ENCODE assay signal across 8 cellular contexts in the genomic region with DNA sequence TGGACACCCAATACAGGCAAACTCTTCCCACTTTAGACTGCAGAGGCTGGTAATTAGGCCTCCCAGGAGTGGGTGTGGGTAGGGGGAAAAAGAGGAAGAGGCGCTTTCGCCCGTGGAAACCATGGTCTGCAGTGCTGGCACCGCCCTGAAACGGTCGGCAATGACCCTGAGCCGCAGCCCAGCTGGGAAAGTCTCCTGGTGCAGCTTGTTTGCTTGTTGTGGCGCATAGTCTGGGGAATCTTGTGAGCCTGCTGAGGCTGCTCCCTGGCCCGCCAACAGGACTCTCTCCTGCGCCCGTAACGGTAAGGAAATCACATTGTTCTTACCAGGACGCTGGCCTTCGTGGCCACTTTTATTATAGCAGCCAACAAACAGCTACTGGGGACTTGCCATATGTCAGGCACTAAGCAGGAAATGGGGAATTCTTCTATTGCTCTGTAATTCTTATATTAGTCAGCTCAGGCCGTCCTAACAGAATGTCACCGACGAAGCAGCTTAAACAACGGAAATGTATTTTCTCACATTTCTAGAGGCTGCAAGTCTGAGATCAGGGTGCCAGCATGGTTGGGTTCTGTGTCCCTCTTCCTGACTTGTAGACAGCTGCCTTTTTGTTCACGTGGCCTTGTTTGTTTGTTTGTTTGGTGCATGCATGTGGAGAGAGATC. TPM values are rescaled to one million over a fixed set of nuclear protein-coding genes. Genes with fewer than 3 reads are reported as not detected.
DNase-seq lines count a peak whose midpoint lies in the region; ATAC-seq lines count a peak whose summit lies in the region.

No MANE protein-coding gene starts in this region.

- no peaks in the 10 kb centered on the region for H3K27me3 ChIP-seq in right cardiac atrium (ENCODE audit: control insufficient read depth, insufficient read depth)

- H3K27ac ChIP-seq in right cardiac atrium (ENCODE audit: low read length) = peak overlapping the region; percentile 37

- DNase-seq in AG08395 (ENCODE audit: low spot score) (peak; percentile 74), RPMI7951 (ENCODE audit: low read depth) (peak; percentile 14), right cardiac atrium (peak in 2 of 3 donors; percentile 72 to 74), DMS79 treated with DMSO at 0.1 percent for 48 hours (lab: John Stamatoyannopoulos, UW) (no peak)
- DNase-seq in activated CD4-positive, alpha-beta T cell treated with anti-CD3 and anti-CD28 coated beads for 1 hour = no peak
- no peak for DNase-seq in activated CD4-positive, CD25-positive, alpha-beta regulatory T cell (lab: John Stamatoyannopoulos, UW)

- H3K4me3 ChIP-seq in right cardiac atrium (ENCODE audit: low read length) = no peak overlapping the region

- intact Hi-C loops in right cardiac atrium (cut with DNase I) = no loop called here

- H3K4me1 ChIP-seq in right cardiac atrium (ENCODE audit: control insufficient read depth, insufficient read depth, low read length) = peaks cover 3% of the 10 kb centered on the region

- 33% methylated on average over 19 of the region's 19 CpGs for WGBS in right cardiac atrium

- no peaks in the 10 kb centered on the region for H3K9me3 ChIP-seq in right cardiac atrium (ENCODE audit: control insufficient read depth, low read length)

- ATAC-seq in GM21360 (IDR thresholded peaks at IDR 0.05; ENCODE audit: unreplicated experiment) = peak; percentile 65
- peak; percentile 10 to 12 for ATAC-seq in right cardiac atrium
- ATAC-seq in HG03135 (IDR thresholded peaks at IDR 0.05; ENCODE audit: unreplicated experiment) = no peak

RNA-seq across cellular contexts. Expression of a gene that starts 52.5 kb away (rescaled TPM):
- total RNA-seq in RPMI7951 (2014; rRNA removed; shearing (Covaris generic)) = 3.8 and 6.4 TPM in 2 replicates
- total RNA-seq in right cardiac atrium = 10 to 100 TPM; 10.3 to 15.2 (median 14.6) TPM
- polyA plus RNA-seq in right cardiac atrium = 7.5 TPM

Comparison
In these comparisons a context has a peak if more than half of its experiments do, and no peak if none do; other contexts are left out.
1. DNase-seq: peak in AG08395 (single experiment), RPMI7951 (single experiment) and right cardiac atrium (2 of 3); none in DMS79 treated with DMSO at 0.1 percent for 48 hours (single experiment), activated CD4-positive, alpha-beta T cell treated with anti-CD3 and anti-CD28 coated beads for 1 hour (single experiment) and activated CD4-positive, CD25-positive, alpha-beta regulatory T cell (0 of 4).